Comparison of ENCODE assay signal across 18 cellular contexts in genomic region chr17:54937018-54937417, GRCh38.
"Had no signal": no experiment of that assay in that cellular context is flagged by ENCODE, and none has a peak within 500 bp of the region (broad histone marks: within the 10 kb centered on the region; RNA-seq: fewer than 3 reads in every experiment).

No MANE protein-coding gene starts in this region.

- H3K27ac ChIP-seq: epithelial cell of prostate, esophagus muscularis mucosa, gastrocnemius medialis, heart right ventricle, psoas muscle, right lobe of liver, tibial artery, upper lobe of left lung had no signal

- H3K36me3 Mint-ChIP-seq: memory B cell; naive B cell; stimulated activated memory B cell treated with anti-CD40 and anti-IgM and Interleukin-4, amounts not matched to agents 10 μg/mL and 1 μg/mL and 100 μg/mL, for 72 hours had no signal

- H3K4me1 ChIP-seq: esophagus muscularis mucosa, gastrocnemius medialis, heart right ventricle, psoas muscle, tibial artery, upper lobe of left lung had no signal

- DNase-seq: effector memory CD4-positive, alpha-beta T cell; gastrocnemius medialis; heart right ventricle; hypothalamus; kidney glomerular epithelial cell; naive B cell; psoas muscle; retina; right lobe of liver; stimulated activated CD4-positive, alpha-beta T cell treated with anti-CD3 and anti-CD28 coated beads, Interleukin-4, amount 100 ng/mL, for 24 hours; tibial artery; upper lobe of left lung had no signal

- H3K4me1 Mint-ChIP-seq: memory B cell; naive B cell; nephron; stimulated activated memory B cell treated with anti-CD40 and anti-IgM and Interleukin-4, amounts not matched to agents 10 μg/mL and 1 μg/mL and 100 μg/mL, for 72 hours had no signal

- H3K4me3 Mint-ChIP-seq: memory B cell; naive B cell; nephron; stimulated activated memory B cell treated with anti-CD40 and anti-IgM and Interleukin-4, amounts not matched to agents 10 μg/mL and 1 μg/mL and 100 μg/mL, for 72 hours; stimulated activated naive CD8-positive, alpha-beta T cell treated with anti-CD3 and anti-CD28 coated beads, Interleukin-15, Interleukin-2, amounts not matched to agents 100 ng/mL and 50 ng/mL, for 24 hours had no signal

- H3K9me3 Mint-ChIP-seq: memory B cell; naive B cell; nephron; stimulated activated memory B cell treated with anti-CD40 and anti-IgM and Interleukin-4, amounts not matched to agents 10 μg/mL and 1 μg/mL and 100 μg/mL, for 72 hours; stimulated activated naive CD8-positive, alpha-beta T cell treated with anti-CD3 and anti-CD28 coated beads, Interleukin-15, Interleukin-2, amounts not matched to agents 100 ng/mL and 50 ng/mL, for 24 hours had no signal

- H3K4me3 ChIP-seq: esophagus muscularis mucosa, gastrocnemius medialis, heart right ventricle, psoas muscle, right lobe of liver, tibial artery, upper lobe of left lung had no signal

- H3K27me3 ChIP-seq: esophagus muscularis mucosa, gastrocnemius medialis, heart right ventricle, right lobe of liver, tibial artery, upper lobe of left lung had no signal

- H3K27me3 Mint-ChIP-seq: stimulated activated naive CD8-positive, alpha-beta T cell treated with anti-CD3 and anti-CD28 coated beads, Interleukin-15, Interleukin-2, amounts not matched to agents 100 ng/mL and 50 ng/mL, for 24 hours had no signal

- H3K36me3 ChIP-seq: gastrocnemius medialis had no signal

- H3K9me3 ChIP-seq: esophagus muscularis mucosa, gastrocnemius medialis, heart right ventricle, psoas muscle, right lobe of liver, tibial artery, upper lobe of left lung had no signal

- H3K27ac Mint-ChIP-seq: memory B cell; naive B cell; nephron; stimulated activated memory B cell treated with anti-CD40 and anti-IgM and Interleukin-4, amounts not matched to agents 10 μg/mL and 1 μg/mL and 100 μg/mL, for 72 hours; stimulated activated naive CD8-positive, alpha-beta T cell treated with anti-CD3 and anti-CD28 coated beads, Interleukin-15, Interleukin-2, amounts not matched to agents 100 ng/mL and 50 ng/mL, for 24 hours had no signal
